ENCODE assay signal across 2 cellular contexts in the genomic region with DNA sequence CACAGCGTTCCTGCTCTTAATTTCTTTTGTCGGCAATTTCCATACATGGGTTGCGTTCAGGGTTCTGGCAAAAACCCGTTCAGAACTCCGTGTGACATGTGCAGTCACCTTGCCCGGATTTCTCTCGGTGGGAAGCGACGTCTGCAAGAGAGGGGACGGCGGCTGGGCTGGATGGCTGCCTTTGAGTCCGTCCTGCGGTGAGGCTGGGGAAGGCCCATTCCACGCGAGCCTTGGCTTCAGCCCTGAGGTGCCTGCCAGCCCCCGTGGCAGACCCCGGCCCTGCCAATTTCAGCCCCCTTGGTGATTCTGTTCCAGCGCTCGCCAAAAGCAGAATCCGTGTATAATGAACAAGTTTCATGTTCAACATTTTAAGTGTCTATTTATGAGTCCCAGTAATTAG.
TF ChIP-seq lines count a peak whose summit lies in the region.

No MANE protein-coding gene starts in this region.

TF ChIP-seq in H1, 55 proteins besides CTCF, POLR2A, EP300 and RAD21 (continued from another document):
- TF ChIP-seq MAFK (IDR thresholded peaks at IDR 0.05; ENCODE audit: low read depth, low read length) (no peak), SP2 (IDR thresholded peaks at IDR 0.05; ENCODE audit: low read length) (no peak), SIRT6 (IDR thresholded peaks at IDR 0.05; ENCODE audit: low read length) (no peak), KDM1A (IDR thresholded peaks at IDR 0.05; ENCODE audit: borderline replicate concordance, low read length) (no peak), KDM4A (IDR thresholded peaks at IDR 0.05; ENCODE audit: low read depth, low read length, severe bottlenecking) (no peak), CHD1 (IDR thresholded peaks at IDR 0.05; ENCODE audit: low read depth, low read length) (no peak), SP1 (IDR thresholded peaks at IDR 0.05; ENCODE audit: low read depth, low read length) (no peak), NRF1 (IDR thresholded peaks at IDR 0.05; ENCODE audit: low read depth, low read length) (no peak), MAX (IDR thresholded peaks at IDR 0.05) (no peak), TAF1 (IDR thresholded peaks at IDR 0.05; ENCODE audit: low read depth, low read length) (no peak)

TF ChIP-seq in neural cell, 6 proteins besides CTCF, POLR2A, EP300 and RAD21 (continued from another document):
- TF ChIP-seq REST (IDR thresholded peaks at IDR 0.05; ENCODE audit: borderline replicate concordance) (no peak), MXI1 (conservative IDR thresholded peaks at IDR 0.05; ENCODE audit: poor library complexity, severe bottlenecking) (no peak), POLR2AphosphoS5 (IDR thresholded peaks at IDR 0.05) (no peak), TAF1 (IDR thresholded peaks at IDR 0.05; ENCODE audit: low read depth) (no peak)
TF ChIP-seq in neural cell: peak in this region for 0.
